ENCODE assay signal across 8 cellular contexts in genomic region chr13:91398413-91399188, GRCh38. TPM values are rescaled to one million over a fixed set of nuclear protein-coding genes. Genes with fewer than 3 reads are reported as not detected.
DNase-seq lines count a peak whose midpoint lies in the region; ATAC-seq and TF ChIP-seq lines count a peak whose summit lies in the region.

Gene GPC5, plus strand, starts transcription at chr13:91398621.

- H3K9ac ChIP-seq in PC-3 (ENCODE audit: low read length): no peak within 1 kb of the TSS
- H3K9ac ChIP-seq in neural cell (ENCODE audit: low read length): peak within 1 kb of the TSS; percentile 53

- peak within 1 kb of the TSS in 6 of 8 donors; percentile 1 to 73 (median 40) for H3K27ac Mint-ChIP-seq in CD8-positive, alpha-beta memory T cell
- no peak within 1 kb of the TSS for H3K27ac Mint-ChIP-seq in activated T-cell treated with anti-CD3 and anti-CD28 coated beads, Interleukin-2, amount 50 U/mL, for 72 hours
- H3K27ac Mint-ChIP-seq in stimulated activated naive CD8-positive, alpha-beta T cell treated with anti-CD3 and anti-CD28 coated beads, Interleukin-15, amount 100 ng/mL, for 72 hours: no peak within 1 kb of the TSS

- H4K20me1 ChIP-seq in PC-3 (ENCODE audit: low read length) (no peaks in the 10 kb centered on the region), neural cell (ENCODE audit: insufficient read depth) (no peaks in the 10 kb centered on the region)

- H3K4me1 ChIP-seq in CD8-positive, alpha-beta memory T cell (ENCODE audit: insufficient read depth, low read length): peaks cover 22% of the 10 kb centered on the region
- no peaks in the 10 kb centered on the region for H3K4me1 ChIP-seq in PC-3 (ENCODE audit: insufficient read depth, low read length)

- H3K9me3 Mint-ChIP-seq in CD8-positive, alpha-beta memory T cell: no peaks in the 10 kb centered on the region
- H3K9me3 Mint-ChIP-seq in activated T-cell treated with anti-CD3 and anti-CD28 coated beads, Interleukin-2, amount 50 U/mL, for 72 hours: no peaks in the 10 kb centered on the region
- H3K9me3 Mint-ChIP-seq in stimulated activated naive CD8-positive, alpha-beta T cell treated with anti-CD3 and anti-CD28 coated beads, Interleukin-15, amount 100 ng/mL, for 72 hours: no peaks in the 10 kb centered on the region

- H3K9me2 ChIP-seq in PC-3 (replicated peaks; ENCODE audit: low read length): no peaks in the 10 kb centered on the region
- no peaks in the 10 kb centered on the region for H3K9me2 ChIP-seq in neural cell (ENCODE audit: insufficient read depth, low read length)

- peaks cover 10 to 19% (median 13%) of the 10 kb centered on the region in 3 donors for H3K4me1 Mint-ChIP-seq in CD8-positive, alpha-beta memory T cell
- peaks cover 20% of the 10 kb centered on the region for H3K4me1 Mint-ChIP-seq in activated T-cell treated with anti-CD3 and anti-CD28 coated beads, Interleukin-2, amount 50 U/mL, for 72 hours (ENCODE audit: low read depth)
- H3K4me1 Mint-ChIP-seq in stimulated activated naive CD8-positive, alpha-beta T cell treated with anti-CD3 and anti-CD28 coated beads, Interleukin-15, amount 100 ng/mL, for 72 hours: peaks cover 21% of the 10 kb centered on the region

- H3K4me3 ChIP-seq in CD8-positive, alpha-beta memory T cell (ENCODE audit: low read length): peak within 1 kb of the TSS; percentile 56
- H3K4me3 ChIP-seq in PC-3 (ENCODE audit: low read length): peak within 1 kb of the TSS; percentile 65
- peak within 1 kb of the TSS; percentile 45 for H3K4me3 ChIP-seq in fibroblast of pulmonary artery (replicated peaks; ENCODE audit: low read depth, low read length)
- peak within 1 kb of the TSS; percentile 84 for H3K4me3 ChIP-seq in neural cell (ENCODE audit: low read length)

- CTCF ChIA-PET in CD8-positive, alpha-beta memory T cell (lab: Charles Lee): interaction anchor here (1.0 to 2.1 kb wide), 2 partner anchors 9 to 85 kb away, joined by 3 to 7 read pairs; no protein-coding TSS in a partner anchor
- CTCF ChIA-PET in PC-3 (lab: Charles Lee): no interaction called here

- no peak within 1 kb of the TSS for H3K27ac ChIP-seq in CD8-positive, alpha-beta memory T cell (ENCODE audit: low read depth, low read length)
- no peak within 1 kb of the TSS for H3K27ac ChIP-seq in PC-3 (ENCODE audit: low read length)
- no peak within 1 kb of the TSS for H3K27ac ChIP-seq in neural cell (ENCODE audit: low read length)

- no peak for TF ChIP-seq EP300 in neural cell (conservative IDR thresholded peaks at IDR 0.05; ENCODE audit: poor library complexity, severe bottlenecking)

- H3K4me2 ChIP-seq in PC-3 (ENCODE audit: low read length) (peak within 1 kb of the TSS; percentile 86), neural cell (ENCODE audit: low read length) (peak within 1 kb of the TSS; percentile 85)

- POLR2A ChIA-PET in CD8-positive, alpha-beta memory T cell (lab: Charles Lee): no interaction called here
- POLR2A ChIA-PET in PC-3 (lab: Charles Lee; ENCODE audit: unreplicated experiment): no interaction called here

- DNase-seq in CD8-positive, alpha-beta memory T cell: peak; percentile 70 to 86 (median 75)
- DNase-seq in PC-3: peak; percentile 57
- peak; percentile 83 to 89 for DNase-seq in activated T-cell treated with anti-CD3 and anti-CD28 coated beads, Interleukin-2, amount 50 U/mL, for 72 hours
- peak; percentile 58 for DNase-seq in fibroblast of pulmonary artery (ENCODE audit: low read depth)
- peak; percentile 75 for DNase-seq in stimulated activated naive CD8-positive, alpha-beta T cell treated with anti-CD3 and anti-CD28 coated beads, Interleukin-15, amount 100 ng/mL, for 72 hours

- H3K9me3 ChIP-seq in CD8-positive, alpha-beta memory T cell (ENCODE audit: low read length): no peaks in the 10 kb centered on the region
- H3K9me3 ChIP-seq in PC-3 (ENCODE audit: low read length) (no peaks in the 10 kb centered on the region), neural cell (ENCODE audit: low read length) (no peaks in the 10 kb centered on the region)

- peak within 1 kb of the TSS; percentile 64 for H2AFZ ChIP-seq in PC-3 (ENCODE audit: low read length)
- H2AFZ ChIP-seq in neural cell (ENCODE audit: low read depth, low read length): peak within 1 kb of the TSS; percentile 19

- no peak for TF ChIP-seq CTCF in PC-3 (conservative IDR thresholded peaks at IDR 0.05; ENCODE audit: low read depth, low read length)
- TF ChIP-seq CTCF in fibroblast of pulmonary artery (IDR thresholded peaks at IDR 0.05; ENCODE audit: low read length, missing control alignments): no peak
- TF ChIP-seq CTCF in neural cell (IDR thresholded peaks at IDR 0.05; ENCODE audit: poor library complexity, severe bottlenecking): no peak

- H3K27me3 ChIP-seq in CD8-positive, alpha-beta memory T cell (ENCODE audit: insufficient read depth, low read length, poor library complexity, severe bottlenecking): peaks cover 26% of the 10 kb centered on the region
- H3K27me3 ChIP-seq in PC-3 (ENCODE audit: low read length): peaks cover 34% of the 10 kb centered on the region
- peaks cover 32% of the 10 kb centered on the region for H3K27me3 ChIP-seq in neural cell (ENCODE audit: insufficient read depth, low read depth, low read length)

- peaks cover 7 to 53% of the 10 kb centered on the region in 2 donors for H3K27me3 Mint-ChIP-seq in CD8-positive, alpha-beta memory T cell
- peaks cover 78% of the 10 kb centered on the region for H3K27me3 Mint-ChIP-seq in activated T-cell treated with anti-CD3 and anti-CD28 coated beads, Interleukin-2, amount 50 U/mL, for 72 hours (ENCODE audit: low read depth)
- H3K27me3 Mint-ChIP-seq in stimulated activated naive CD8-positive, alpha-beta T cell treated with anti-CD3 and anti-CD28 coated beads, Interleukin-15, amount 100 ng/mL, for 72 hours: peaks cover 85% of the 10 kb centered on the region

- BruUV-seq in PC-3 (replicated peaks; lab: Mats Ljungman, UMichigan): no TSS peak

- peak; percentile 40 for TF ChIP-seq RAD21 in neural cell (conservative IDR thresholded peaks at IDR 0.05)

- no peaks in the 10 kb centered on the region for H3K36me3 Mint-ChIP-seq in CD8-positive, alpha-beta memory T cell
- no peaks in the 10 kb centered on the region for H3K36me3 Mint-ChIP-seq in activated T-cell treated with anti-CD3 and anti-CD28 coated beads, Interleukin-2, amount 50 U/mL, for 72 hours (ENCODE audit: insufficient read depth in 2 of 2)

- H3F3A ChIP-seq in PC-3 (ENCODE audit: low read length, unreplicated experiment): no peaks in the 10 kb centered on the region
- no peaks in the 10 kb centered on the region for H3F3A ChIP-seq in neural cell (ENCODE audit: insufficient read depth, low read length, poor library complexity, severe bottlenecking)

- no peaks in the 10 kb centered on the region for H3K79me2 ChIP-seq in PC-3 (ENCODE audit: low read length)
- no peaks in the 10 kb centered on the region for H3K79me2 ChIP-seq in neural cell (replicated peaks; ENCODE audit: insufficient read depth, low read length)

- H3K4me3 Mint-ChIP-seq in CD8-positive, alpha-beta memory T cell: peak within 1 kb of the TSS; percentile 73 to 93 (median 79)
- H3K4me3 Mint-ChIP-seq in activated T-cell treated with anti-CD3 and anti-CD28 coated beads, Interleukin-2, amount 50 U/mL, for 72 hours: peak within 1 kb of the TSS; percentile 89 to 96
- H3K4me3 Mint-ChIP-seq in stimulated activated naive CD8-positive, alpha-beta T cell treated with anti-CD3 and anti-CD28 coated beads, Interleukin-15, amount 100 ng/mL, for 72 hours: peak within 1 kb of the TSS; percentile 87 to 89

- H3K36me3 ChIP-seq in CD8-positive, alpha-beta memory T cell (ENCODE audit: insufficient read depth, low read length): no peaks in the 10 kb centered on the region
- no peaks in the 10 kb centered on the region for H3K36me3 ChIP-seq in PC-3 (ENCODE audit: low read depth, low read length)
- no peaks in the 10 kb centered on the region for H3K36me3 ChIP-seq in neural cell (ENCODE audit: insufficient read depth, low read length)

- intact Hi-C loops in PC-3 (cut with micrococcal nuclease): no loop called here

- peak; percentile 85 for ATAC-seq in GM19463 (IDR thresholded peaks at IDR 0.05; ENCODE audit: unreplicated experiment)
- peak; percentile 93 for ATAC-seq in HG03565 (IDR thresholded peaks at IDR 0.05; ENCODE audit: unreplicated experiment)
- peak; percentile 98 for ATAC-seq in PC-3
- ATAC-seq in activated T-cell treated with anti-CD3 and anti-CD28 coated beads, Interleukin-2, amount 50 U/mL, for 72 hours (replicated peaks in 1 of 2): peak; percentile 98 to 99
- peak; percentile 95 for ATAC-seq in stimulated activated naive CD8-positive, alpha-beta T cell treated with anti-CD3 and anti-CD28 coated beads, Interleukin-15, amount 100 ng/mL, for 72 hours

TF ChIP-seq in neural cell, 6 proteins besides CTCF, POLR2A, EP300 and RAD21 (continues in another document):
- no peak for TF ChIP-seq EZH2 (IDR thresholded peaks at IDR 0.05; ENCODE audit: borderline replicate concordance, insufficient read depth, low read length, poor library complexity, severe bottlenecking)
- TF ChIP-seq TAF1 (IDR thresholded peaks at IDR 0.05; ENCODE audit: low read depth): no peak
- no peak for TF ChIP-seq MXI1 (conservative IDR thresholded peaks at IDR 0.05; ENCODE audit: poor library complexity, severe bottlenecking)
- TF ChIP-seq POLR2AphosphoS5 (IDR thresholded peaks at IDR 0.05): no peak
- TF ChIP-seq SMC3 (conservative IDR thresholded peaks at IDR 0.05; ENCODE audit: poor library complexity): peak; percentile 28

RNA-seq across cellular contexts. Expression of gene GPC5, which starts in this region (rescaled TPM):
- total RNA-seq in CD8-positive, alpha-beta memory T cell: under 1 TPM; 0.13 to 0.39 TPM
- 0.08 TPM for polyA plus RNA-seq in CD8-positive, alpha-beta memory T cell
- not detected in 2 replicates for total RNA-seq in PC-3 (2014; rRNA removed)
- total RNA-seq in activated T-cell treated with anti-CD3 and anti-CD28 coated beads, Interleukin-2, amount 50 U/mL, for 72 hours: under 1 TPM in 1 of 2 donors, not detected in 1; 0.14 TPM
- polyA plus RNA-seq in neural cell: 4.6 and 5.0 TPM in 2 replicates
- 42.0 and 42.6 TPM in 2 replicates for polyA minus RNA-seq in neural cell

Comparison
In these comparisons a context has a peak if more than half of its experiments do, and no peak if none do; other contexts are left out.
1. Peak in DNase-seq and H3K4me3 ChIP-seq in CD8-positive, alpha-beta memory T cell; RNA of the gene not detected or under 1 TPM.
2. Peak in DNase-seq, ATAC-seq, H3K4me3 ChIP-seq and H3K4me2 ChIP-seq in PC-3; RNA of the gene not detected or under 1 TPM.
3. Peak in DNase-seq and ATAC-seq in activated T-cell treated with anti-CD3 and anti-CD28 coated beads, Interleukin-2, amount 50 U/mL, for 72 hours; RNA of the gene not detected or under 1 TPM.
4. H3K27ac Mint-ChIP-seq: peak in CD8-positive, alpha-beta memory T cell (6 of 8); none in activated T-cell treated with anti-CD3 and anti-CD28 coated beads, Interleukin-2, amount 50 U/mL, for 72 hours (single experiment) and stimulated activated naive CD8-positive, alpha-beta T cell treated with anti-CD3 and anti-CD28 coated beads, Interleukin-15, amount 100 ng/mL, for 72 hours (0 of 2).
5. Peak in every context shown above with its lines, with median percentiles within 50 percentile points of each other: DNase-seq, H3K4me3 ChIP-seq, H3K4me3 Mint-ChIP-seq and ATAC-seq.